8 cellular contexts compared by ENCODE assay signal in the genomic region with DNA sequence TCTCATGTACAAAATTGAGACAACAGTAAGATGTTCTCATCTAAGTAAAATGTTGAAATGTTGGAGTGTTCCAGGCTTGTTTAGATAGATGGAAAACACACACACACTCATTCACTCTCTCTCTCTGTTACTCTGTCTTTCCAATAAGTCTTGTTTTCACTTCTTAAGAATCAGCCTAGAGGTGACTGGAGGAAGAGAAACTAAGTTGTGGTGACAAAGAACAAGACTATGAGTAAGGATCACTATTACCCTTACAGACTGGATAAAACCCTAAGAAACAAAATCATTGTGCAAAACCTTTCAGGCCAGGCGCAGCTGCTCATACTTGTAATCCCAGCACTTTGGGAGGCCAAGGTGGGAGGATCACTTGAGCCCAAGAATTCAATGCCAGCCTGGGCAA.
DNase-seq lines count a peak whose midpoint lies in the region; ATAC-seq and TF ChIP-seq lines count a peak whose summit lies in the region.
"Not testable (repeated sequence)": the region's sequence is repeated elsewhere in the genome, so short reads cannot be mapped to it uniquely, and the experiment has no call there.

No MANE protein-coding gene starts in this region.

- ATAC-seq in GM18502 (IDR thresholded peaks at IDR 0.05; ENCODE audit: poor library complexity, unreplicated experiment) = peak; percentile 97
- peak; percentile 83 for ATAC-seq in GM19035 (IDR thresholded peaks at IDR 0.05; ENCODE audit: unreplicated experiment)
- ATAC-seq in GM21515 (IDR thresholded peaks at IDR 0.05; ENCODE audit: unreplicated experiment) = peak; percentile 87
- peak; percentile 71 for ATAC-seq in HG02678 (IDR thresholded peaks at IDR 0.05; ENCODE audit: unreplicated experiment)
- ATAC-seq in HG03066 (IDR thresholded peaks at IDR 0.05; ENCODE audit: low read depth, unreplicated experiment) = peak; percentile 66
- peak; percentile 89 for ATAC-seq in HG03520 (IDR thresholded peaks at IDR 0.05; ENCODE audit: unreplicated experiment)
- peak; percentile 15 for ATAC-seq in lung (ENCODE audit: insufficient read depth, low FRiP score)

- H3K4me3 ChIP-seq in lung = not testable (repeated sequence)

- peak overlapping the region; percentile 98 for H3K27ac Mint-ChIP-seq in activated T-helper 1 cell treated with anti-CD3 and anti-CD28 coated beads, Interleukin-12 subunit alpha, Interleukin-12 subunit beta, Interleukin-2, Interleukin-4 antibody, amounts not matched to agents 30 ng/mL and 10 ng/mL and 1 ng/mL, durations not matched to agents 14 hours and 24 hours and 36 hours

- not testable (repeated sequence) for H3K4me3 Mint-ChIP-seq in activated T-helper 1 cell treated with anti-CD3 and anti-CD28 coated beads, Interleukin-12 subunit alpha, Interleukin-12 subunit beta, Interleukin-2, Interleukin-4 antibody, amounts not matched to agents 30 ng/mL and 10 ng/mL and 1 ng/mL, durations not matched to agents 14 hours and 24 hours and 36 hours

- not testable (repeated sequence) for H3K9me3 Mint-ChIP-seq in activated T-helper 1 cell treated with anti-CD3 and anti-CD28 coated beads, Interleukin-12 subunit alpha, Interleukin-12 subunit beta, Interleukin-2, Interleukin-4 antibody, amounts not matched to agents 30 ng/mL and 10 ng/mL and 1 ng/mL, durations not matched to agents 14 hours and 24 hours and 36 hours

- H3K27ac ChIP-seq in lung (ENCODE audit: low read depth in 1 of 2, low read length in 1 of 2) = not testable (repeated sequence)

- not testable (repeated sequence) for H3K36me3 ChIP-seq in lung (ENCODE audit: control insufficient read depth in 2 of 2, insufficient read depth in 2 of 2, low read length in 2 of 2)

- not testable (repeated sequence) for H3K36me3 Mint-ChIP-seq in activated T-helper 1 cell treated with anti-CD3 and anti-CD28 coated beads, Interleukin-12 subunit alpha, Interleukin-12 subunit beta, Interleukin-2, Interleukin-4 antibody, amounts not matched to agents 30 ng/mL and 10 ng/mL and 1 ng/mL, durations not matched to agents 14 hours and 24 hours and 36 hours (ENCODE audit: low read depth)

- not testable (repeated sequence) for H3K9me3 ChIP-seq in lung (ENCODE audit: control insufficient read depth in 2 of 2, insufficient read depth in 1 of 2, low read length in 1 of 2)

- WGBS in lung, 2 donors = no CpG with 5 or more reads among the region's 1 CpG

- not testable (repeated sequence) for DNase-seq in activated T-helper 1 cell treated with anti-CD3 and anti-CD28 coated beads, Interleukin-12 subunit alpha, Interleukin-12 subunit beta, Interleukin-2, Interleukin-4 antibody, amounts not matched to agents 30 ng/mL and 10 ng/mL and 1 ng/mL, durations not matched to agents 14 hours and 24 hours and 36 hours (ENCODE audit: low spot score); lung (ENCODE audit: low spot score)

- peaks cover 22% of the 10 kb centered on the region for H3K4me1 Mint-ChIP-seq in activated T-helper 1 cell treated with anti-CD3 and anti-CD28 coated beads, Interleukin-12 subunit alpha, Interleukin-12 subunit beta, Interleukin-2, Interleukin-4 antibody, amounts not matched to agents 30 ng/mL and 10 ng/mL and 1 ng/mL, durations not matched to agents 14 hours and 24 hours and 36 hours (ENCODE audit: low read depth)

- not testable (repeated sequence) for H3K27me3 ChIP-seq in lung (ENCODE audit: control insufficient read depth, insufficient read depth)

- not testable (repeated sequence) for H3K4me1 ChIP-seq in lung (ENCODE audit: control insufficient read depth in 2 of 2, insufficient read depth in 2 of 2, low read length in 2 of 2)

- intact Hi-C loops in activated T-helper 1 cell treated with anti-CD3 and anti-CD28 coated beads, Interleukin-12 subunit alpha, Interleukin-12 subunit beta, Interleukin-2, Interleukin-4 antibody, amounts not matched to agents 30 ng/mL and 10 ng/mL and 1 ng/mL, durations not matched to agents 14 hours and 24 hours and 36 hours (cut with micrococcal nuclease) = not testable (repeated sequence)

- H3K27me3 Mint-ChIP-seq in activated T-helper 1 cell treated with anti-CD3 and anti-CD28 coated beads, Interleukin-12 subunit alpha, Interleukin-12 subunit beta, Interleukin-2, Interleukin-4 antibody, amounts not matched to agents 30 ng/mL and 10 ng/mL and 1 ng/mL, durations not matched to agents 14 hours and 24 hours and 36 hours (ENCODE audit: insufficient read depth) = not testable (repeated sequence)

- not testable (repeated sequence) for TF ChIP-seq CTCF in lung (IDR thresholded peaks at IDR 0.05; ENCODE audit: control extremely low read depth, extremely low read depth)

Comparison
In these comparisons a context has a peak if more than half of its experiments do, and no peak if none do; other contexts are left out.
1. ATAC-seq: peak in every context shown above with its lines; median percentile 97 in GM18502; 89 in HG03520; 87 in GM21515; 83 in GM19035; 71 in HG02678; 66 in HG03066; 15 in lung.